Comparison of ENCODE assay signal across 8 cellular contexts in genomic region chr1:55443175-55443933, GRCh38.
DNase-seq lines count a peak whose midpoint lies in the region; ATAC-seq and TF ChIP-seq lines count a peak whose summit lies in the region.

No MANE protein-coding gene starts in this region.

- no peaks in the 10 kb centered on the region for H3K27me3 ChIP-seq in HAP-1 (ENCODE audit: low read depth)

- no peak for ATAC-seq in HG03135 (IDR thresholded peaks at IDR 0.05; ENCODE audit: unreplicated experiment)

- H3K36me3 ChIP-seq in HAP-1 (replicated peaks): no peaks in the 10 kb centered on the region

- TF ChIP-seq CTCF in fibroblast of pulmonary artery (IDR thresholded peaks at IDR 0.05; ENCODE audit: low read length, missing control alignments): no peak

- H3K4me1 ChIP-seq in HAP-1: no peaks in the 10 kb centered on the region

- H3K4me3 ChIP-seq in fibroblast of pulmonary artery (replicated peaks; ENCODE audit: low read depth, low read length): no peak overlapping the region
- no peak overlapping the region for H3K4me3 ChIP-seq in HAP-1

- DNase-seq in GM04504 (ENCODE audit: low read depth): peak; percentile 99
- DNase-seq in RKO (ENCODE audit: low spot score): peak; percentile 91
- DNase-seq in fibroblast of pulmonary artery (ENCODE audit: low read depth): peak; percentile 98
- DNase-seq in pulmonary artery endothelial cell (ENCODE audit: low read depth, low spot score): peak; percentile 35
- DNase-seq in HAP-1 (ENCODE audit: low spot score in 2 of 2): no peak
- no peak for DNase-seq in OCI-M1 (lab: John Stamatoyannopoulos, UW)
- DNase-seq in activated T-cell treated with anti-CD3 and anti-CD28 coated beads, Interleukin-2, amount 50 U/mL, for 48 hours: no peak

- in situ Hi-C loops in HAP-1 (cut with MboI; ENCODE audit: low sequenced_read_pairs): no loop called here

- H3K9me3 ChIP-seq in HAP-1: no peaks in the 10 kb centered on the region

Comparison
In these comparisons a context has a peak if more than half of its experiments do, and no peak if none do; other contexts are left out.
1. DNase-seq: peak in GM04504 (single experiment), RKO (single experiment), fibroblast of pulmonary artery (single experiment) and pulmonary artery endothelial cell (single experiment); none in HAP-1 (0 of 2), OCI-M1 (single experiment) and activated T-cell treated with anti-CD3 and anti-CD28 coated beads, Interleukin-2, amount 50 U/mL, for 48 hours (0 of 2).